Comparison of ENCODE assay signal across 8 cellular contexts in genomic region chr14:49598182-49598478, GRCh38. TPM values are rescaled to one million over a fixed set of nuclear protein-coding genes. Genes with fewer than 3 reads are reported as not detected.
DNase-seq lines count a peak whose midpoint lies in the region; ATAC-seq and TF ChIP-seq lines count a peak whose summit lies in the region.

No MANE protein-coding gene starts in this region.

- H3K36me3 Mint-ChIP-seq in activated CD4-positive, alpha-beta T cell treated with anti-CD3 and anti-CD28 coated beads, Interleukin-2, amount 10 ng/mL, durations not matched to agents 7 days and 5 days (ENCODE audit: low read depth) = peaks cover 25% of the 10 kb centered on the region

- H3K4me1 ChIP-seq in foreskin keratinocyte (no peaks in the 10 kb centered on the region), prostate gland (replicated peaks) (no peaks in the 10 kb centered on the region)

- no peak for TF ChIP-seq POLR2A in prostate gland (IDR thresholded peaks at IDR 0.05)

- H3K4me3 ChIP-seq in SU-DHL-6 (ENCODE audit: insufficient read depth, low read length, poor library complexity, severe bottlenecking) (peak overlapping the region; percentile 97), prostate gland (peak overlapping the region; percentile 71 to 76)

- H3K9ac ChIP-seq in SU-DHL-6 (ENCODE audit: low read length) = peak overlapping the region; percentile 99

- no peaks in the 10 kb centered on the region for H3K9me3 Mint-ChIP-seq in activated CD4-positive, alpha-beta T cell treated with anti-CD3 and anti-CD28 coated beads, Interleukin-2, amount 10 ng/mL, durations not matched to agents 7 days and 5 days

- CTCF ChIA-PET in activated CD4-positive, alpha-beta T cell treated with anti-CD3 and anti-CD28 coated beads, Interleukin-2, amount 10 ng/mL, durations not matched to agents 7 days and 5 days (lab: Charles Lee) = interaction anchor here (0.9 to 2.0 kb wide), 3 partner anchors 11 to 37 kb away, joined by 3 to 30 read pairs (median 8); partner anchors contain the start of genes DNAAF2, MGAT2, RPL36AL and RPS29

- H3K27me3 Mint-ChIP-seq in activated CD4-positive, alpha-beta T cell treated with anti-CD3 and anti-CD28 coated beads, Interleukin-2, amount 10 ng/mL, durations not matched to agents 7 days and 5 days = peaks cover 2% of the 10 kb centered on the region

- peak overlapping the region; percentile 55 for H2AFZ ChIP-seq in SU-DHL-6 (ENCODE audit: low read depth, low read length, severe bottlenecking)

- no peaks in the 10 kb centered on the region for H4K20me1 ChIP-seq in SU-DHL-6 (ENCODE audit: low read depth, low read length)

- H3F3A ChIP-seq in SU-DHL-6 (ENCODE audit: insufficient read depth) = peaks cover 9% of the 10 kb centered on the region

- H3K79me2 ChIP-seq in SU-DHL-6 (ENCODE audit: insufficient read depth, low read length) = peaks cover 57% of the 10 kb centered on the region

- TF ChIP-seq CTCF in SU-DHL-6 (IDR thresholded peaks at IDR 0.05; ENCODE audit: insufficient read depth, low read length, poor library complexity, severe bottlenecking) (no peak), foreskin keratinocyte (conservative IDR thresholded peaks at IDR 0.05) (no peak), prostate gland (IDR thresholded peaks at IDR 0.05) (no peak)

- H3K9me3 ChIP-seq in SU-DHL-6 (ENCODE audit: insufficient read depth, low read length) (no peaks in the 10 kb centered on the region), prostate gland (no peaks in the 10 kb centered on the region)

- peak overlapping the region; percentile 100 for H3K27ac Mint-ChIP-seq in activated CD4-positive, alpha-beta T cell treated with anti-CD3 and anti-CD28 coated beads, Interleukin-2, amount 10 ng/mL, durations not matched to agents 7 days and 5 days

- peaks cover 5% of the 10 kb centered on the region; the same call in 1 of the 2 replicates for H3K36me3 ChIP-seq in SU-DHL-6 (ENCODE audit: low read length)
- H3K36me3 ChIP-seq in prostate gland = no peaks in the 10 kb centered on the region

- H3K27ac ChIP-seq in SU-DHL-6 (ENCODE audit: low read depth, low read length) = peak overlapping the region; percentile 83
- peak overlapping the region; percentile 94 for H3K27ac ChIP-seq in foreskin keratinocyte
- peak overlapping the region; percentile 96 to 97 for H3K27ac ChIP-seq in prostate gland

- under 1% methylated on average over 15 of the region's 15 CpGs for WGBS in prostate gland

- peak overlapping the region; percentile 99 for H3K4me3 Mint-ChIP-seq in activated CD4-positive, alpha-beta T cell treated with anti-CD3 and anti-CD28 coated beads, Interleukin-2, amount 10 ng/mL, durations not matched to agents 7 days and 5 days

- POLR2A ChIA-PET in activated CD4-positive, alpha-beta T cell treated with anti-CD3 and anti-CD28 coated beads, Interleukin-2, amount 10 ng/mL, durations not matched to agents 7 days and 5 days (lab: Charles Lee) = interaction anchor here (0.6 to 1.3 kb wide), 2 partner anchors 12 to 23 kb away, joined by 3 to 5 read pairs; partner anchors contain the start of gene RPS29

- H3K4me1 Mint-ChIP-seq in activated CD4-positive, alpha-beta T cell treated with anti-CD3 and anti-CD28 coated beads, Interleukin-2, amount 10 ng/mL, durations not matched to agents 7 days and 5 days = peaks cover 42% of the 10 kb centered on the region

- ATAC-seq in foreskin keratinocyte (no peak), GM21390 (IDR thresholded peaks at IDR 0.05; ENCODE audit: unreplicated experiment) (no peak)

- no peak for DNase-seq in activated CD4-positive, alpha-beta T cell treated with anti-CD3 and anti-CD28 coated beads, Interleukin-2, amount 10 ng/mL, durations not matched to agents 7 days and 5 days
- no peak for DNase-seq in activated CD4-positive, alpha-beta T cell treated with anti-CD3 and anti-CD28 coated beads, Interleukin-2, amount 50 U/mL, for 48 hours
- DNase-seq in foreskin keratinocyte (peak in 1 of 2 donors; percentile 28), prostate gland (ENCODE audit: low spot score) (peak; percentile 23), foreskin melanocyte (no peak), SKM-1 (lab: John Stamatoyannopoulos, UW; ENCODE audit: unreplicated experiment) (no peak)

- H3K9me2 ChIP-seq in SU-DHL-6 (replicated peaks; ENCODE audit: insufficient read depth, low read length) = no peaks in the 10 kb centered on the region

- peak overlapping the region; percentile 96 for H3K4me2 ChIP-seq in SU-DHL-6 (ENCODE audit: low read depth, low read length, poor library complexity, severe bottlenecking)

- intact Hi-C loops in prostate gland (cut with DNase I) = no loop called here

- H3K27me3 ChIP-seq in SU-DHL-6 (ENCODE audit: low read length) (no peaks in the 10 kb centered on the region), foreskin keratinocyte (no peaks in the 10 kb centered on the region), prostate gland (replicated peaks; ENCODE audit: insufficient read depth) (no peaks in the 10 kb centered on the region)

RNA-seq across cellular contexts. Expression of gene LRR1, which starts 0.6 kb away (rescaled TPM):
- 10 to 100 TPM; 45.5 to 53.2 TPM for total RNA-seq in activated CD4-positive, alpha-beta T cell treated with anti-CD3 and anti-CD28 coated beads, Interleukin-2, amount 10 ng/mL, durations not matched to agents 7 days and 5 days
- total RNA-seq in foreskin keratinocyte (27.5 and 30.7 TPM in 2 replicates), prostate gland (1 to 10 TPM; 7.0 to 8.4 TPM)
- 30.1 and 31.4 TPM in 2 replicates for polyA plus RNA-seq in foreskin keratinocyte

RNA-seq across cellular contexts. Expression of gene RPS29, which starts 11.9 kb away (rescaled TPM):
- total RNA-seq in activated CD4-positive, alpha-beta T cell treated with anti-CD3 and anti-CD28 coated beads, Interleukin-2, amount 10 ng/mL, durations not matched to agents 7 days and 5 days = 1,000 to 10,000 TPM in 1 of 2 experiments, 100 to 1,000 TPM in 1; 860 to 1,679 TPM
- total RNA-seq in foreskin keratinocyte = 2,385 and 2,618 TPM in 2 replicates
- polyA plus RNA-seq in foreskin keratinocyte = 4,380 and 4,703 TPM in 2 replicates
- 1,000 to 10,000 TPM; 4,045 to 4,896 TPM for total RNA-seq in prostate gland

RNA-seq across cellular contexts. Expression of gene RPL36AL, which starts 22.3 kb away (rescaled TPM):
- total RNA-seq in activated CD4-positive, alpha-beta T cell treated with anti-CD3 and anti-CD28 coated beads, Interleukin-2, amount 10 ng/mL, durations not matched to agents 7 days and 5 days = 100 to 1,000 TPM; 249 to 262 TPM
- total RNA-seq in foreskin keratinocyte = 328 and 359 TPM in 2 replicates
- 478 and 511 TPM in 2 replicates for polyA plus RNA-seq in foreskin keratinocyte
- 100 to 1,000 TPM; 170 to 176 TPM for total RNA-seq in prostate gland

RNA-seq across cellular contexts. Expression of gene MGAT2, which starts 22.5 kb away (rescaled TPM):
- 10 to 100 TPM; 53.1 to 57.3 TPM for total RNA-seq in activated CD4-positive, alpha-beta T cell treated with anti-CD3 and anti-CD28 coated beads, Interleukin-2, amount 10 ng/mL, durations not matched to agents 7 days and 5 days
- total RNA-seq in foreskin keratinocyte (40.0 and 42.3 TPM in 2 replicates), prostate gland (10 to 100 TPM; 34.7 to 69.0 TPM)
- 21.3 and 23.7 TPM in 2 replicates for polyA plus RNA-seq in foreskin keratinocyte

RNA-seq across cellular contexts. Expression of gene DNAAF2, which starts 36.9 kb away (rescaled TPM):
- total RNA-seq in activated CD4-positive, alpha-beta T cell treated with anti-CD3 and anti-CD28 coated beads, Interleukin-2, amount 10 ng/mL, durations not matched to agents 7 days and 5 days = 1 to 10 TPM; 5.1 to 5.2 TPM
- total RNA-seq in foreskin keratinocyte = 9.9 and 10.3 TPM in 2 replicates
- polyA plus RNA-seq in foreskin keratinocyte = 4.9 and 6.3 TPM in 2 replicates
- 10 to 100 TPM; 11.2 to 11.9 TPM for total RNA-seq in prostate gland
